22 cellular contexts compared by ENCODE assay signal in genomic region chr5:38292228-38292627, GRCh38. TPM values are rescaled to one million over a fixed set of nuclear protein-coding genes. Genes with fewer than 3 reads are reported as not detected.
"Had no signal": no experiment of that assay in that cellular context is flagged by ENCODE, and none has a peak within 500 bp of the region (broad histone marks: within the 10 kb centered on the region; RNA-seq: fewer than 3 reads in every experiment).

No MANE protein-coding gene starts in this region.

- H3K27ac Mint-ChIP-seq: dendritic cell treated with granulocyte-macrophage colony-stimulating factor and Interleukin-4, amounts not matched to agents 40 ng/mL and 50 ng/mL, for 4 days; effector memory CD8-positive, alpha-beta T cell; naive thymus-derived CD8-positive, alpha-beta T cell; progenitor cell of endocrine pancreas; stimulated activated effector memory CD8-positive, alpha-beta T cell treated with anti-CD3 and anti-CD28 coated beads, Interleukin-12 subunit alpha, Interleukin-12 subunit beta, amount 100 ng/mL, for 72 hours; stimulated activated naive CD8-positive, alpha-beta T cell treated with anti-CD3 and anti-CD28 coated beads, Interleukin-15, Interleukin-2, amounts not matched to agents 100 ng/mL and 50 ng/mL, for 24 hours had no signal

- H3K4me3 ChIP-seq: heart right ventricle, mucosa of descending colon, pancreas, tibial artery, upper lobe of left lung, uterus had no signal

- DNase-seq: effector memory CD8-positive, alpha-beta T cell; foreskin melanocyte; heart right ventricle; hypothalamus; islet precursor cell; mammary epithelial cell; mucosa of descending colon; naive thymus-derived CD8-positive, alpha-beta T cell; occipital lobe; pancreas; right cardiac atrium; stimulated activated CD4-positive, alpha-beta T cell treated with anti-CD3 and anti-CD28 coated beads, Interleukin-4, amount 100 ng/mL, for 1 hour; stimulated activated CD8-positive, alpha-beta memory T cell treated with anti-CD3 and anti-CD28 coated beads, Interleukin-4, amount 100 ng/mL, for 48 hours; tibial artery; upper lobe of left lung; uterus had no signal

- H3K27me3 ChIP-seq: tibial artery, upper lobe of left lung, uterus had no signal

- H3K27ac ChIP-seq: heart right ventricle, pancreas, tibial artery, upper lobe of left lung, uterus had no signal

- H3K9me3 Mint-ChIP-seq: dendritic cell treated with granulocyte-macrophage colony-stimulating factor and Interleukin-4, amounts not matched to agents 40 ng/mL and 50 ng/mL, for 4 days; effector memory CD8-positive, alpha-beta T cell; naive thymus-derived CD8-positive, alpha-beta T cell; stimulated activated effector memory CD8-positive, alpha-beta T cell treated with anti-CD3 and anti-CD28 coated beads, Interleukin-12 subunit alpha, Interleukin-12 subunit beta, amount 100 ng/mL, for 72 hours; stimulated activated naive CD8-positive, alpha-beta T cell treated with anti-CD3 and anti-CD28 coated beads, Interleukin-15, Interleukin-2, amounts not matched to agents 100 ng/mL and 50 ng/mL, for 24 hours had no signal

- FAIRE-seq: colon, pancreas had no signal

- H3K36me3 Mint-ChIP-seq: naive thymus-derived CD8-positive, alpha-beta T cell; stimulated activated effector memory CD8-positive, alpha-beta T cell treated with anti-CD3 and anti-CD28 coated beads, Interleukin-12 subunit alpha, Interleukin-12 subunit beta, amount 100 ng/mL, for 72 hours had no signal

- H3K9me3 ChIP-seq: mucosa of descending colon, pancreas, tibial artery, upper lobe of left lung, uterus had no signal

- H3K27me3 Mint-ChIP-seq: dendritic cell treated with granulocyte-macrophage colony-stimulating factor and Interleukin-4, amounts not matched to agents 40 ng/mL and 50 ng/mL, for 4 days; progenitor cell of endocrine pancreas had no signal

- H3K36me3 ChIP-seq: heart right ventricle, pancreas, tibial artery, upper lobe of left lung, uterus had no signal

- H3K4me3 Mint-ChIP-seq: dendritic cell treated with granulocyte-macrophage colony-stimulating factor and Interleukin-4, amounts not matched to agents 40 ng/mL and 50 ng/mL, for 4 days; effector memory CD8-positive, alpha-beta T cell; naive thymus-derived CD8-positive, alpha-beta T cell; stimulated activated effector memory CD8-positive, alpha-beta T cell treated with anti-CD3 and anti-CD28 coated beads, Interleukin-12 subunit alpha, Interleukin-12 subunit beta, amount 100 ng/mL, for 72 hours; stimulated activated naive CD8-positive, alpha-beta T cell treated with anti-CD3 and anti-CD28 coated beads, Interleukin-15, Interleukin-2, amounts not matched to agents 100 ng/mL and 50 ng/mL, for 24 hours had no signal

- H3K4me1 ChIP-seq: pancreas, tibial artery, upper lobe of left lung, uterus had no signal

- ATAC-seq: effector memory CD8-positive, alpha-beta T cell; heart right ventricle; left lobe of liver; mucosa of descending colon; naive thymus-derived CD8-positive, alpha-beta T cell; pancreas; right cardiac atrium; stimulated activated effector memory CD8-positive, alpha-beta T cell treated with anti-CD3 and anti-CD28 coated beads, Interleukin-12 subunit alpha, Interleukin-12 subunit beta, amount 100 ng/mL, for 72 hours had no signal

- H3K4me1 Mint-ChIP-seq: naive thymus-derived CD8-positive, alpha-beta T cell; stimulated activated effector memory CD8-positive, alpha-beta T cell treated with anti-CD3 and anti-CD28 coated beads, Interleukin-12 subunit alpha, Interleukin-12 subunit beta, amount 100 ng/mL, for 72 hours had no signal

RNA-seq across cellular contexts. Expression of gene EGFLAM, which starts 33.9 kb away (rescaled TPM):
- total RNA-seq: naive thymus-derived CD8-positive, alpha-beta T cell had no signal
- polyA plus RNA-seq: naive thymus-derived CD8-positive, alpha-beta T cell had no signal
